Comparison of ENCODE assay signal across 2 cellular contexts in genomic region chr11:134260503-134260902, GRCh38.
TF ChIP-seq lines count a peak whose summit lies in the region.

No MANE protein-coding gene starts in this region.

TF ChIP-seq in GM12878, 131 proteins besides CTCF, POLR2A, EP300 and RAD21:
- peak; percentile 26; the same call in 1 of the 2 replicates for TF ChIP-seq NFIC (IDR thresholded peaks at IDR 0.05; ENCODE audit: low read depth, low read length)
- peak; percentile 66 for TF ChIP-seq MEF2A (IDR thresholded peaks at IDR 0.05; ENCODE audit: insufficient read depth, low read depth, low read length)
- TF ChIP-seq USF2 (IDR thresholded peaks at IDR 0.05; ENCODE audit: borderline replicate concordance, low read depth, low read length): no peak
- TF ChIP-seq CUX1 (IDR thresholded peaks at IDR 0.05; ENCODE audit: insufficient replicate concordance, low read depth, low read length): no peak
- peak; percentile 92 for TF ChIP-seq RUNX3 (IDR thresholded peaks at IDR 0.05; ENCODE audit: low read length)
- no peak for TF ChIP-seq SUZ12 (IDR thresholded peaks at IDR 0.05; ENCODE audit: unreplicated experiment)
- TF ChIP-seq SPI1 (IDR thresholded peaks at IDR 0.05; ENCODE audit: borderline replicate concordance, insufficient read depth, low read depth, low read length): peak; percentile 88

TF ChIP-seq in WTC11, 78 proteins besides CTCF, POLR2A, EP300 and RAD21:
- TF ChIP-seq ZNF219 (CRISPR knock-in tag; IDR thresholded peaks at IDR 0.05; ENCODE audit: borderline replicate concordance): no peak
- TF ChIP-seq, protein P1, sequence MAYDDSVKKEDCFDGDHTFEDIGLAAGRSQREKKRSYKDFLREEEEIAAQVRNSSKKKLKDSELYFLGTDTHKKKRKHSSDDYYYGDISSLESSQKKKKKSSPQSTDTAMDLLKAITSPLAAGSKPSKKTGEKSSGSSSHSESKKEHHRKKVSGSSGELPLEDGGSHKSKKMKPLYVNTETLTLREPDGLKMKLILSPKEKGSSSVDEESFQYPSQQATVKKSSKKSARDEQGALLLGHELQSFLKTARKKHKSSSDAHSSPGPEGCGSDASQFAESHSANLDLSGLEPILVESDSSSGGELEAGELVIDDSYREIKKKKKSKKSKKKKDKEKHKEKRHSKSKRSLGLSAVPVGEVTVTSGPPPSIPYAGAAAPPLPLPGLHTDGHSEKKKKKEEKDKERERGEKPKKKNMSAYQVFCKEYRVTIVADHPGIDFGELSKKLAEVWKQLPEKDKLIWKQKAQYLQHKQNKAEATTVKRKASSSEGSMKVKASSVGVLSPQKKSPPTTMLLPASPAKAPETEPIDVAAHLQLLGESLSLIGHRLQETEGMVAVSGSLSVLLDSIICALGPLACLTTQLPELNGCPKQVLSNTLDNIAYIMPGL (CRISPR knock-in tag; IDR thresholded peaks at IDR 0.05): no peak
- TF ChIP-seq, protein P2, sequence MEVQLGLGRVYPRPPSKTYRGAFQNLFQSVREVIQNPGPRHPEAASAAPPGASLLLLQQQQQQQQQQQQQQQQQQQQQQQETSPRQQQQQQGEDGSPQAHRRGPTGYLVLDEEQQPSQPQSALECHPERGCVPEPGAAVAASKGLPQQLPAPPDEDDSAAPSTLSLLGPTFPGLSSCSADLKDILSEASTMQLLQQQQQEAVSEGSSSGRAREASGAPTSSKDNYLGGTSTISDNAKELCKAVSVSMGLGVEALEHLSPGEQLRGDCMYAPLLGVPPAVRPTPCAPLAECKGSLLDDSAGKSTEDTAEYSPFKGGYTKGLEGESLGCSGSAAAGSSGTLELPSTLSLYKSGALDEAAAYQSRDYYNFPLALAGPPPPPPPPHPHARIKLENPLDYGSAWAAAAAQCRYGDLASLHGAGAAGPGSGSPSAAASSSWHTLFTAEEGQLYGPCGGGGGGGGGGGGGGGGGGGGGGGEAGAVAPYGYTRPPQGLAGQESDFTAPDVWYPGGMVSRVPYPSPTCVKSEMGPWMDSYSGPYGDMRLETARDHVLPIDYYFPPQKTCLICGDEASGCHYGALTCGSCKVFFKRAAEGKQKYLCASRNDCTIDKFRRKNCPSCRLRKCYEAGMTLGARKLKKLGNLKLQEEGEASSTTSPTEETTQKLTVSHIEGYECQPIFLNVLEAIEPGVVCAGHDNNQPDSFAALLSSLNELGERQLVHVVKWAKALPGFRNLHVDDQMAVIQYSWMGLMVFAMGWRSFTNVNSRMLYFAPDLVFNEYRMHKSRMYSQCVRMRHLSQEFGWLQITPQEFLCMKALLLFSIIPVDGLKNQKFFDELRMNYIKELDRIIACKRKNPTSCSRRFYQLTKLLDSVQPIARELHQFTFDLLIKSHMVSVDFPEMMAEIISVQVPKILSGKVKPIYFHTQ (CRISPR knock-in tag; IDR thresholded peaks at IDR 0.05): no peak
- TF ChIP-seq RORB (CRISPR knock-in tag; IDR thresholded peaks at IDR 0.05): no peak
- TF ChIP-seq HMGA2 (CRISPR knock-in tag; IDR thresholded peaks at IDR 0.05): no peak
- TF ChIP-seq, protein P3, sequence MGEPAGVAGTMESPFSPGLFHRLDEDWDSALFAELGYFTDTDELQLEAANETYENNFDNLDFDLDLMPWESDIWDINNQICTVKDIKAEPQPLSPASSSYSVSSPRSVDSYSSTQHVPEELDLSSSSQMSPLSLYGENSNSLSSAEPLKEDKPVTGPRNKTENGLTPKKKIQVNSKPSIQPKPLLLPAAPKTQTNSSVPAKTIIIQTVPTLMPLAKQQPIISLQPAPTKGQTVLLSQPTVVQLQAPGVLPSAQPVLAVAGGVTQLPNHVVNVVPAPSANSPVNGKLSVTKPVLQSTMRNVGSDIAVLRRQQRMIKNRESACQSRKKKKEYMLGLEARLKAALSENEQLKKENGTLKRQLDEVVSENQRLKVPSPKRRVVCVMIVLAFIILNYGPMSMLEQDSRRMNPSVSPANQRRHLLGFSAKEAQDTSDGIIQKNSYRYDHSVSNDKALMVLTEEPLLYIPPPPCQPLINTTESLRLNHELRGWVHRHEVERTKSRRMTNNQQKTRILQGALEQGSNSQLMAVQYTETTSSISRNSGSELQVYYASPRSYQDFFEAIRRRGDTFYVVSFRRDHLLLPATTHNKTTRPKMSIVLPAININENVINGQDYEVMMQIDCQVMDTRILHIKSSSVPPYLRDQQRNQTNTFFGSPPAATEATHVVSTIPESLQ (CRISPR knock-in tag; IDR thresholded peaks at IDR 0.05): no peak
- no peak for TF ChIP-seq ETV6 (CRISPR knock-in tag; IDR thresholded peaks at IDR 0.05)
- no peak for TF ChIP-seq SMAD3 (CRISPR knock-in tag; IDR thresholded peaks at IDR 0.05; ENCODE audit: borderline replicate concordance)
